19 cellular contexts compared by ENCODE assay signal in the genomic region with DNA sequence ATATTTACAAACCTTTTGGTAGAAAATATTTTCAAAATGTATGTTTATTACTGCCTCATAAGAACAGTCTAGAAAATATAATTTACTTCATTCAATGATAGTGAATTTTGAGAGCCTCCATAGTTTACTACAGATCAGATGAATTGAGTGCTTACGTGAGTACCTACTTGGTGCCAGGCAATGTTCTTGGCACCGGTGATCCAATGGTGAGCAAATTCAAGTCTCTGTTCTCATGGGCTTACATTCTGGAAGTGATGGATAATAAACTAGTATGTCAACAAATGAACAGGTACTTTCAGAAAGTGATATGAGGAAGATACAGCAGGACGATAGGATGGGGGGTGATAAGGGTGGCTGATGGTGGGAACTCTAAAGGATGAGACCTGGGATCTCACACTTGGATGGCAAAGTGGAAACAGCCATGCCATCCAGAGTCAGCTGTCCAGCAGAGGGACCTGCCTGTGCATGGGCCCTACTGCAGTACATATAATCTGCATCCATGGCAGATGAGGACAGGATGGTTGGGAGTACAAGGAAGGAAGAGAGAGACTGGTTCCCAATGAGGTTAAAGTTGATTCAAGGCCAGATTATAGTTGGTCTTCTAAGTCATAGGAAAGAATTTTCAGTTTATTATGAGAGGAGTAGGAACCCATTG.
DNase-seq lines count a peak whose midpoint lies in the region; ATAC-seq and TF ChIP-seq lines count a peak whose summit lies in the region.
"Had no signal": no experiment of that assay in that cellular context is flagged by ENCODE, and none has a peak within 500 bp of the region (broad histone marks: within the 10 kb centered on the region; RNA-seq: fewer than 3 reads in every experiment).

No MANE protein-coding gene starts in this region.

- TF ChIP-seq CTCF in chondrocyte (IDR thresholded peaks at IDR 0.05) = peak; percentile 7
- no peak for TF ChIP-seq CTCF in osteocyte (IDR thresholded peaks at IDR 0.05)

- no peak overlapping the region for H3K27ac ChIP-seq in CD4-positive, CD25-positive, alpha-beta regulatory T cell (ENCODE audit: insufficient read depth, low read length, poor library complexity, severe bottlenecking)
- H3K27ac ChIP-seq: neutrophil had no signal

- peaks cover 5 to 26% (median 6%) of the 10 kb centered on the region in 4 donors for H3K4me1 Mint-ChIP-seq in CD4-positive, CD25-positive, alpha-beta regulatory T cell
- peaks cover 30% of the 10 kb centered on the region for H3K4me1 Mint-ChIP-seq in chondrocyte (ENCODE audit: low read depth)
- H3K4me1 Mint-ChIP-seq in osteocyte (ENCODE audit: unreplicated experiment) = peaks cover 34% of the 10 kb centered on the region
- H3K4me1 Mint-ChIP-seq in activated naive CD4-positive, alpha-beta T cell treated with anti-CD3 and anti-CD28 coated beads for 36 hours (ENCODE audit: low read depth) = peaks cover 26% of the 10 kb centered on the region

- no peaks in the 10 kb centered on the region for H3K27me3 Mint-ChIP-seq in CD4-positive, CD25-positive, alpha-beta regulatory T cell
- H3K27me3 Mint-ChIP-seq in chondrocyte (ENCODE audit: low read depth) (no peaks in the 10 kb centered on the region), osteocyte (ENCODE audit: unreplicated experiment) (no peaks in the 10 kb centered on the region)
- no peaks in the 10 kb centered on the region for H3K27me3 Mint-ChIP-seq in activated naive CD4-positive, alpha-beta T cell treated with anti-CD3 and anti-CD28 coated beads for 36 hours (ENCODE audit: low read depth)
- H3K27me3 Mint-ChIP-seq: activated naive CD8-positive, alpha-beta T cell treated with anti-CD3 and anti-CD28 coated beads for 36 hours had no signal

- H3K9me3 ChIP-seq in CD4-positive, CD25-positive, alpha-beta regulatory T cell (ENCODE audit: control insufficient read depth in 2 of 2, low read length in 2 of 2) = no peaks in the 10 kb centered on the region
- H3K9me3 ChIP-seq: heart left ventricle, neutrophil, right lobe of liver had no signal

- H3K4me3 ChIP-seq in CD4-positive, CD25-positive, alpha-beta regulatory T cell (ENCODE audit: low read depth, low read length) = no peak overlapping the region
- H3K4me3 ChIP-seq: right lobe of liver had no signal

- peak overlapping the region in 2 of 3 donors; percentile 49 to 86 for H3K27ac Mint-ChIP-seq in CD4-positive, CD25-positive, alpha-beta regulatory T cell
- H3K27ac Mint-ChIP-seq in chondrocyte (ENCODE audit: unreplicated experiment) (no peak overlapping the region), osteocyte (ENCODE audit: unreplicated experiment) (peak overlapping the region; percentile 4)
- H3K27ac Mint-ChIP-seq in activated naive CD4-positive, alpha-beta T cell treated with anti-CD3 and anti-CD28 coated beads for 36 hours = no peak overlapping the region
- H3K27ac Mint-ChIP-seq: activated CD4-positive, alpha-beta memory T cell treated with anti-CD3 and anti-CD28 coated beads for 36 hours; activated naive CD8-positive, alpha-beta T cell treated with anti-CD3 and anti-CD28 coated beads for 36 hours had no signal

- ATAC-seq in CD4-positive, CD25-positive, alpha-beta regulatory T cell (ENCODE audit: low read depth in 2 of 2) = no peak
- ATAC-seq in HG03460 (IDR thresholded peaks at IDR 0.05; ENCODE audit: unreplicated experiment) = no peak

- peaks cover 7% of the 10 kb centered on the region for H3K4me1 ChIP-seq in CD4-positive, CD25-positive, alpha-beta regulatory T cell (ENCODE audit: control insufficient read depth, insufficient read depth, low read length, poor library complexity, severe bottlenecking)

- no peak overlapping the region for H3K4me3 Mint-ChIP-seq in CD4-positive, CD25-positive, alpha-beta regulatory T cell
- H3K4me3 Mint-ChIP-seq in chondrocyte (ENCODE audit: unreplicated experiment) (no peak overlapping the region), osteocyte (ENCODE audit: unreplicated experiment) (no peak overlapping the region)
- no peak overlapping the region for H3K4me3 Mint-ChIP-seq in activated naive CD4-positive, alpha-beta T cell treated with anti-CD3 and anti-CD28 coated beads for 36 hours
- H3K4me3 Mint-ChIP-seq: activated CD4-positive, alpha-beta memory T cell treated with anti-CD3 and anti-CD28 coated beads for 36 hours; activated naive CD8-positive, alpha-beta T cell treated with anti-CD3 and anti-CD28 coated beads for 36 hours had no signal

- CTCF ChIA-PET in activated naive CD4-positive, alpha-beta T cell treated with anti-CD3 and anti-CD28 coated beads for 36 hours (lab: Charles Lee) = interaction anchor here (0.7 to 1.4 kb wide), 9 partner anchors 13 to 277 kb away, joined by 3 to 9 read pairs (median 4); a partner anchor contains a TSS

- DNase-seq in CD4-positive, CD25-positive, alpha-beta regulatory T cell = no peak
- peak; percentile 12 for DNase-seq in LHCN-M2 (ENCODE audit: low read depth)
- no peak for DNase-seq in chondrocyte (ENCODE audit: low spot score)
- DNase-seq in osteocyte (ENCODE audit: extremely low spot score, unreplicated experiment) = no peak
- no peak for DNase-seq in activated naive CD4-positive, alpha-beta T cell treated with anti-CD3 and anti-CD28 coated beads for 36 hours
- DNase-seq in hypothalamus (lab: John Stamatoyannopoulos, UW) = no peak
- DNase-seq in COR-L47 (lab: John Stamatoyannopoulos, UW) = no peak
- DNase-seq: activated CD4-positive, alpha-beta memory T cell treated with anti-CD3 and anti-CD28 coated beads for 36 hours; activated naive CD8-positive, alpha-beta T cell treated with anti-CD3 and anti-CD28 coated beads for 36 hours; DMS 273 treated with DMSO at 0.1 percent for 48 hours; midbrain; NCI-H2107; NCI-H526 treated with DMSO at 0.1 percent for 48 hours had no signal

- H3K9me3 Mint-ChIP-seq in CD4-positive, CD25-positive, alpha-beta regulatory T cell = no peaks in the 10 kb centered on the region
- H3K9me3 Mint-ChIP-seq in chondrocyte (ENCODE audit: low read depth) (no peaks in the 10 kb centered on the region), osteocyte (ENCODE audit: unreplicated experiment) (no peaks in the 10 kb centered on the region)
- H3K9me3 Mint-ChIP-seq in activated naive CD4-positive, alpha-beta T cell treated with anti-CD3 and anti-CD28 coated beads for 36 hours = no peaks in the 10 kb centered on the region
- H3K9me3 Mint-ChIP-seq: activated CD4-positive, alpha-beta memory T cell treated with anti-CD3 and anti-CD28 coated beads for 36 hours; activated naive CD8-positive, alpha-beta T cell treated with anti-CD3 and anti-CD28 coated beads for 36 hours; activated T-cell treated with anti-CD3 and anti-CD28 coated beads, Interleukin-2, amount 50 U/mL, for 72 hours; IgD-negative memory B cell had no signal

- H3K36me3 ChIP-seq in CD4-positive, CD25-positive, alpha-beta regulatory T cell (ENCODE audit: control insufficient read depth, insufficient read depth, low read length) = no peaks in the 10 kb centered on the region
- H3K36me3 ChIP-seq: neutrophil, right lobe of liver had no signal

- H3K27me3 ChIP-seq in CD4-positive, CD25-positive, alpha-beta regulatory T cell (ENCODE audit: control insufficient read depth, insufficient read depth, low read length) = no peaks in the 10 kb centered on the region
- H3K27me3 ChIP-seq: heart left ventricle, neutrophil, right lobe of liver had no signal

- intact Hi-C loops in activated naive CD4-positive, alpha-beta T cell treated with anti-CD3 and anti-CD28 coated beads for 36 hours (cut with micrococcal nuclease) = no loop called here

- peaks cover 3% of the 10 kb centered on the region for H3K36me3 Mint-ChIP-seq in CD4-positive, CD25-positive, alpha-beta regulatory T cell
- peaks cover 3% of the 10 kb centered on the region for H3K36me3 Mint-ChIP-seq in chondrocyte (ENCODE audit: low read depth)
- H3K36me3 Mint-ChIP-seq in osteocyte (ENCODE audit: unreplicated experiment) = peaks cover 9% of the 10 kb centered on the region
- H3K36me3 Mint-ChIP-seq in activated naive CD4-positive, alpha-beta T cell treated with anti-CD3 and anti-CD28 coated beads for 36 hours (ENCODE audit: low read depth) = no peaks in the 10 kb centered on the region
- H3K36me3 Mint-ChIP-seq: activated CD4-positive, alpha-beta memory T cell treated with anti-CD3 and anti-CD28 coated beads for 36 hours; activated naive CD8-positive, alpha-beta T cell treated with anti-CD3 and anti-CD28 coated beads for 36 hours had no signal

Comparison
In these comparisons a context has a peak if more than half of its experiments do, and no peak if none do; other contexts are left out.
1. H3K27ac Mint-ChIP-seq: peak in CD4-positive, CD25-positive, alpha-beta regulatory T cell (2 of 3) and osteocyte (single experiment); none in chondrocyte (single experiment) and activated naive CD4-positive, alpha-beta T cell treated with anti-CD3 and anti-CD28 coated beads for 36 hours (single experiment).